Comparison of ENCODE assay signal across 10 cellular contexts in the genomic region with DNA sequence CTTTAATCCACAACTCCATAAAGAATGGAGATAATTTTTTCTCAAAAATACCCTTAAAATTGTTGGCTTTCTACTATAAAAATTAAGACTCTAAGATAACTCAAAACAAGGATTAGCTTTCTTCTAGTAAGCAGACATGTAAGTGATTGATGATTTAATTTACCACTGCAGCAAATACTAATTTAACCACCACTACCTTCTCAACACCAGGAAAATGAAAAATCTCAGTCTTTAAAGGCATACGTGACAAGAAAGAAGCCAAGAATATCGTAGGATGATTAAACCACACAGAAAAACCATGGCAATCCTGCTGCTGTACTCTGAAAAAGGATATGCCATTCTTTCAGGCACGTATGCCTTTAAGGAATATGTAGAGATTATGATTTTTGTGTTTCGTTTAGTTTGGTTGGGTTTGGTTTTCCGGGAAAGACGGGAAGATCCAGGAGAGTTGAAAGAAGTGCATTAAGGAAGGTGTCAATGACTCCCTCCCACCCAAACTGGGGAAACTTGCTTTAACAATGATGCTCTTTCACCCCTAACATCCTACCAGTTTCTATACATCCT. TPM values are rescaled to one million over a fixed set of nuclear protein-coding genes. Genes with fewer than 3 reads are reported as not detected.
DNase-seq lines count a peak whose midpoint lies in the region; ATAC-seq and TF ChIP-seq lines count a peak whose summit lies in the region.
"Had no signal": no experiment of that assay in that cellular context is flagged by ENCODE, and none has a peak within 500 bp of the region (broad histone marks: within the 10 kb centered on the region; RNA-seq: fewer than 3 reads in every experiment).

No MANE protein-coding gene starts in this region.

- H3K27me3 ChIP-seq in PC-3 (ENCODE audit: low read length): peaks cover 60% of the 10 kb centered on the region
- H3K27me3 ChIP-seq in parathyroid adenoma (ENCODE audit: control insufficient read depth, insufficient read depth, low read length): no peaks in the 10 kb centered on the region

- peak overlapping the region; percentile 42 for H3K4me3 ChIP-seq in PC-3 (ENCODE audit: low read length)
- peak overlapping the region; percentile 74 for H3K4me3 ChIP-seq in fibroblast of the aortic adventitia (ENCODE audit: low read depth, low read length)
- H3K4me3 ChIP-seq in parathyroid adenoma (ENCODE audit: low read depth, low read length): no peak overlapping the region

- no TSS peak for BruUV-seq in PC-3 (replicated peaks; lab: Mats Ljungman, UMichigan)

- CTCF ChIA-PET in PC-3 (lab: Charles Lee): no interaction called here

- H3K9me3 ChIP-seq in PC-3 (ENCODE audit: low read length): no peaks in the 10 kb centered on the region
- no peaks in the 10 kb centered on the region for H3K9me3 ChIP-seq in parathyroid adenoma (ENCODE audit: control insufficient read depth, low read length)
- H3K9me3 ChIP-seq: Caco-2 had no signal

- no peaks in the 10 kb centered on the region for H3K79me2 ChIP-seq in PC-3 (ENCODE audit: low read length)
- H3K79me2 ChIP-seq in parathyroid adenoma: no peaks in the 10 kb centered on the region

- H3K36me3 ChIP-seq in PC-3 (ENCODE audit: low read depth, low read length) (no peaks in the 10 kb centered on the region), parathyroid adenoma (ENCODE audit: control insufficient read depth, insufficient read depth, low read length) (no peaks in the 10 kb centered on the region)

- TF ChIP-seq CTCF in PC-3 (conservative IDR thresholded peaks at IDR 0.05; ENCODE audit: low read depth, low read length) (no peak), fibroblast of the aortic adventitia (IDR thresholded peaks at IDR 0.05; ENCODE audit: insufficient read depth, low read length) (no peak), parathyroid adenoma (IDR thresholded peaks at IDR 0.05) (no peak)

- peak; percentile 12 for DNase-seq in AG08396 (ENCODE audit: low spot score)
- no peak for DNase-seq in PC-3
- DNase-seq in fibroblast of the aortic adventitia (ENCODE audit: low read depth): peak; percentile 16
- DNase-seq in activated naive CD4-positive, alpha-beta T cell treated with anti-CD3 and anti-CD28 coated beads, Interleukin-2, amount 50 U/mL, for 16 hours: no peak
- DNase-seq in central memory CD4-positive, alpha-beta T cell: no peak
- DNase-seq in SIG-M5 (lab: John Stamatoyannopoulos, UW): no peak
- DNase-seq in NCI-H69 (lab: John Stamatoyannopoulos, UW): no peak
- DNase-seq: Caco-2, T-cell had no signal

- H3K4me1 ChIP-seq in PC-3 (ENCODE audit: insufficient read depth, low read length) (0 out of 2 replicates have a peak, but pooled peaks cover 3% of the 10 kb centered on the region), parathyroid adenoma (no peaks in the 10 kb centered on the region)
- H3K4me1 ChIP-seq: Caco-2 had no signal

- H3F3A ChIP-seq in PC-3 (ENCODE audit: low read length, unreplicated experiment): no peaks in the 10 kb centered on the region

- no peak overlapping the region for H2AFZ ChIP-seq in PC-3 (ENCODE audit: low read length)
- no peak overlapping the region for H2AFZ ChIP-seq in parathyroid adenoma

- intact Hi-C loops in PC-3 (cut with micrococcal nuclease): no loop called here

- H3K27ac ChIP-seq in PC-3 (ENCODE audit: low read length) (no peak overlapping the region), parathyroid adenoma (no peak overlapping the region)

- H3K9me2 ChIP-seq in PC-3 (replicated peaks; ENCODE audit: low read length): no peaks in the 10 kb centered on the region

- H3K4me2 ChIP-seq in PC-3 (ENCODE audit: low read length): peak overlapping the region; percentile 22; the same call in 1 of the 2 replicates
- H3K4me2 ChIP-seq in parathyroid adenoma (ENCODE audit: low read length): peak overlapping the region; percentile 53

- ATAC-seq in PC-3: no peak
- ATAC-seq: T-cell had no signal

- H3K9ac ChIP-seq in PC-3 (ENCODE audit: low read length) (no peak overlapping the region), parathyroid adenoma (no peak overlapping the region)

- POLR2A ChIA-PET in PC-3 (lab: Charles Lee; ENCODE audit: unreplicated experiment): no interaction called here

- H4K20me1 ChIP-seq in PC-3 (ENCODE audit: low read length): no peaks in the 10 kb centered on the region

RNA-seq across cellular contexts. Expression of gene LRCH2, which starts 0.9 kb away (rescaled TPM):
- 0.11 TPM in 1 of 2 replicates, not detected in the other for total RNA-seq in PC-3 (2014; rRNA removed)
- total RNA-seq in fibroblast of the aortic adventitia (ENCODE audit: low replicate concordance): 3.5 and 11.1 TPM in 2 replicates
- total RNA-seq: T-cell had no signal

RNA-seq across cellular contexts. Expression of gene RBMXL3, which starts 43.8 kb away (rescaled TPM):
- not detected in 2 replicates for total RNA-seq in PC-3 (2014; rRNA removed)
- total RNA-seq in fibroblast of the aortic adventitia (ENCODE audit: low replicate concordance): not detected in 2 replicates
- total RNA-seq: Caco-2, T-cell had no signal

RNA-seq across cellular contexts. Expression of gene LUZP4, which starts 56.5 kb away (rescaled TPM):
- not detected in 2 replicates for total RNA-seq in PC-3 (2014; rRNA removed)
- total RNA-seq in fibroblast of the aortic adventitia (ENCODE audit: low replicate concordance): not detected in 2 replicates
- total RNA-seq: Caco-2, T-cell had no signal

Comparison
In these comparisons a context has a peak if more than half of its experiments do, and no peak if none do; other contexts are left out.
1. DNase-seq: peak in AG08396 (single experiment) and fibroblast of the aortic adventitia (single experiment); none in PC-3 (single experiment), activated naive CD4-positive, alpha-beta T cell treated with anti-CD3 and anti-CD28 coated beads, Interleukin-2, amount 50 U/mL, for 16 hours (single experiment), central memory CD4-positive, alpha-beta T cell (single experiment), SIG-M5 (single experiment) and NCI-H69 (single experiment).